Comparison of ENCODE assay signal across 14 cellular contexts in genomic region chr16:53417011-53417410, GRCh38. TPM values are rescaled to one million over a fixed set of nuclear protein-coding genes. Genes with fewer than 3 reads are reported as not detected.
DNase-seq lines count a peak whose midpoint lies in the region; ATAC-seq and TF ChIP-seq lines count a peak whose summit lies in the region.
"Had no signal": no experiment of that assay in that cellular context is flagged by ENCODE, and none has a peak within 500 bp of the region (broad histone marks: within the 10 kb centered on the region; RNA-seq: fewer than 3 reads in every experiment).

No MANE protein-coding gene starts in this region.

- no peak overlapping the region for H3K4me3 ChIP-seq in RWPE2 (ENCODE audit: severe bottlenecking)
- H3K4me3 ChIP-seq in fibroblast of mammary gland (ENCODE audit: control insufficient read depth, low read depth, low read length): no peak overlapping the region
- H3K4me3 ChIP-seq in upper lobe of right lung: no peak overlapping the region
- H3K4me3 ChIP-seq: A549, tibial artery had no signal

- no peaks in the 10 kb centered on the region for H3K27me3 Mint-ChIP-seq in activated naive CD4-positive, alpha-beta T cell treated with anti-CD3 and anti-CD28 coated beads, Interleukin-2, amount 50 U/mL, for 24 hours

- intact Hi-C loops in upper lobe of right lung (cut with DNase I): no loop called here

- H3K4me1 Mint-ChIP-seq in activated naive CD4-positive, alpha-beta T cell treated with anti-CD3 and anti-CD28 coated beads, Interleukin-2, amount 50 U/mL, for 24 hours: peaks cover 10% of the 10 kb centered on the region

- peak overlapping the region; percentile 26 for H3K27ac Mint-ChIP-seq in activated naive CD4-positive, alpha-beta T cell treated with anti-CD3 and anti-CD28 coated beads, Interleukin-2, amount 50 U/mL, for 24 hours
- H3K27ac Mint-ChIP-seq in activated naive CD4-positive, alpha-beta T cell treated with anti-CD3 and anti-CD28 coated beads, Interleukin-2, amount 50 U/mL, for 72 hours: no peak overlapping the region

- no peaks in the 10 kb centered on the region for H3K9me3 ChIP-seq in RWPE2 (ENCODE audit: severe bottlenecking)
- H3K9me3 ChIP-seq in upper lobe of right lung: no peaks in the 10 kb centered on the region
- H3K9me3 ChIP-seq: A549, tibial artery had no signal

- no peaks in the 10 kb centered on the region for H3K9me3 Mint-ChIP-seq in activated naive CD4-positive, alpha-beta T cell treated with anti-CD3 and anti-CD28 coated beads, Interleukin-2, amount 50 U/mL, for 24 hours
- H3K9me3 Mint-ChIP-seq in activated naive CD4-positive, alpha-beta T cell treated with anti-CD3 and anti-CD28 coated beads, Interleukin-2, amount 50 U/mL, for 72 hours: peaks cover 3 to 4% of the 10 kb centered on the region in 2 donors

- H3K4me1 ChIP-seq in RWPE2 (ENCODE audit: insufficient read depth, poor library complexity, severe bottlenecking) (peaks cover 7% of the 10 kb centered on the region), upper lobe of right lung (no peaks in the 10 kb centered on the region)
- H3K4me1 ChIP-seq: A549, tibial artery had no signal

- no peak overlapping the region for H3K27ac ChIP-seq in RWPE2 (ENCODE audit: poor library complexity, severe bottlenecking)
- peak overlapping the region; percentile 37 for H3K27ac ChIP-seq in upper lobe of right lung
- H3K27ac ChIP-seq: A549, tibial artery had no signal

- ATAC-seq in activated naive CD4-positive, alpha-beta T cell treated with anti-CD3 and anti-CD28 coated beads, Interleukin-2, amount 50 U/mL, for 72 hours: no peak
- ATAC-seq in RWPE2 (ENCODE audit: low read depth) (peak; percentile 26; the same call in 1 of the 3 replicates), upper lobe of right lung (peak; percentile 83), GM21576 (IDR thresholded peaks at IDR 0.05; ENCODE audit: unreplicated experiment) (no peak)
- ATAC-seq: A549; activated CD8-positive, alpha-beta T cell treated with anti-CD3 and anti-CD28 coated beads, Interleukin-2, amount 10 ng/mL, durations not matched to agents 7 days and 5 days had no signal

- H3K36me3 ChIP-seq in RWPE2 (ENCODE audit: low read depth): no peaks in the 10 kb centered on the region
- no peaks in the 10 kb centered on the region for H3K36me3 ChIP-seq in upper lobe of right lung
- H3K36me3 ChIP-seq: tibial artery had no signal

- H3K36me3 Mint-ChIP-seq in activated naive CD4-positive, alpha-beta T cell treated with anti-CD3 and anti-CD28 coated beads, Interleukin-2, amount 50 U/mL, for 24 hours: no peaks in the 10 kb centered on the region
- H3K36me3 Mint-ChIP-seq in activated naive CD4-positive, alpha-beta T cell treated with anti-CD3 and anti-CD28 coated beads, Interleukin-2, amount 50 U/mL, for 72 hours: no peaks in the 10 kb centered on the region

- no peak overlapping the region for H3K4me3 Mint-ChIP-seq in activated naive CD4-positive, alpha-beta T cell treated with anti-CD3 and anti-CD28 coated beads, Interleukin-2, amount 50 U/mL, for 24 hours
- H3K4me3 Mint-ChIP-seq: activated CD8-positive, alpha-beta T cell treated with anti-CD3 and anti-CD28 coated beads, Interleukin-2, amount 10 ng/mL, durations not matched to agents 7 days and 5 days had no signal

- DNase-seq in activated naive CD4-positive, alpha-beta T cell treated with anti-CD3 and anti-CD28 coated beads, Interleukin-2, amount 50 U/mL, for 72 hours (ENCODE audit: low spot score in 2 of 2): no peak
- DNase-seq in RWPE2 (ENCODE audit: low spot score): no peak
- DNase-seq in fibroblast of mammary gland (ENCODE audit: low read depth): peak; percentile 53
- DNase-seq in upper lobe of right lung: no peak
- DNase-seq in activated T-cell treated with anti-CD3 and anti-CD28 coated beads, Interleukin-2, amount 50 U/mL, for 1 hour: no peak
- no peak for DNase-seq in NCI-H82 (lab: John Stamatoyannopoulos, UW)
- DNase-seq: activated CD8-positive, alpha-beta T cell treated with anti-CD3 and anti-CD28 coated beads, Interleukin-2, amount 10 ng/mL, durations not matched to agents 7 days and 5 days; activated gamma-delta T cell; DMS 273 treated with DMSO at 0.1 percent for 48 hours; RPMI8226; tibial artery had no signal

- H3K27me3 ChIP-seq in RWPE2 (ENCODE audit: insufficient read depth, poor library complexity, severe bottlenecking) (no peaks in the 10 kb centered on the region), upper lobe of right lung (no peaks in the 10 kb centered on the region)
- H3K27me3 ChIP-seq: tibial artery had no signal

- no peak for TF ChIP-seq CTCF in RWPE2 (IDR thresholded peaks at IDR 0.05; ENCODE audit: poor library complexity, severe bottlenecking)
- TF ChIP-seq CTCF in fibroblast of mammary gland (conservative IDR thresholded peaks at IDR 0.05; ENCODE audit: control insufficient read depth, insufficient read depth, low read depth, low read length): no peak
- TF ChIP-seq CTCF in upper lobe of right lung (IDR thresholded peaks at IDR 0.05): no peak

RNA-seq across cellular contexts. Expression of gene RBL2, which starts 17.3 kb away (rescaled TPM):
- 10 to 100 TPM; 81.1 to 84.7 TPM for total RNA-seq in activated naive CD4-positive, alpha-beta T cell treated with anti-CD3 and anti-CD28 coated beads, Interleukin-2, amount 50 U/mL, for 72 hours
- 97.9 TPM for total RNA-seq in upper lobe of right lung

Comparison
In these comparisons a context has a peak if more than half of its experiments do, and no peak if none do; other contexts are left out.
1. ATAC-seq: peak in RWPE2 (single experiment) and upper lobe of right lung (single experiment); none in activated naive CD4-positive, alpha-beta T cell treated with anti-CD3 and anti-CD28 coated beads, Interleukin-2, amount 50 U/mL, for 72 hours (0 of 2) and GM21576 (single experiment).